7 cellular contexts compared by ENCODE assay signal in genomic region chrX:102971536-102971935, GRCh38. TPM values are rescaled to one million over a fixed set of nuclear protein-coding genes. Genes with fewer than 3 reads are reported as not detected.
"Had no signal": no experiment of that assay in that cellular context is flagged by ENCODE, and none has a peak within 500 bp of the region (broad histone marks: within the 10 kb centered on the region; RNA-seq: fewer than 3 reads in every experiment).

No MANE protein-coding gene starts in this region.

RNA-seq across cellular contexts. Expression of gene RAB40AL, which starts 34.5 kb away (rescaled TPM):
- total RNA-seq: hepatocyte, kidney epithelial cell, left ventricle myocardium inferior, left ventricle myocardium superior had no signal
- polyA plus RNA-seq: immature natural killer cell; keratinocyte; naive thymus-derived CD4-positive, alpha-beta T cell had no signal
